ENCODE assay signal across 2 cellular contexts in the genomic region with DNA sequence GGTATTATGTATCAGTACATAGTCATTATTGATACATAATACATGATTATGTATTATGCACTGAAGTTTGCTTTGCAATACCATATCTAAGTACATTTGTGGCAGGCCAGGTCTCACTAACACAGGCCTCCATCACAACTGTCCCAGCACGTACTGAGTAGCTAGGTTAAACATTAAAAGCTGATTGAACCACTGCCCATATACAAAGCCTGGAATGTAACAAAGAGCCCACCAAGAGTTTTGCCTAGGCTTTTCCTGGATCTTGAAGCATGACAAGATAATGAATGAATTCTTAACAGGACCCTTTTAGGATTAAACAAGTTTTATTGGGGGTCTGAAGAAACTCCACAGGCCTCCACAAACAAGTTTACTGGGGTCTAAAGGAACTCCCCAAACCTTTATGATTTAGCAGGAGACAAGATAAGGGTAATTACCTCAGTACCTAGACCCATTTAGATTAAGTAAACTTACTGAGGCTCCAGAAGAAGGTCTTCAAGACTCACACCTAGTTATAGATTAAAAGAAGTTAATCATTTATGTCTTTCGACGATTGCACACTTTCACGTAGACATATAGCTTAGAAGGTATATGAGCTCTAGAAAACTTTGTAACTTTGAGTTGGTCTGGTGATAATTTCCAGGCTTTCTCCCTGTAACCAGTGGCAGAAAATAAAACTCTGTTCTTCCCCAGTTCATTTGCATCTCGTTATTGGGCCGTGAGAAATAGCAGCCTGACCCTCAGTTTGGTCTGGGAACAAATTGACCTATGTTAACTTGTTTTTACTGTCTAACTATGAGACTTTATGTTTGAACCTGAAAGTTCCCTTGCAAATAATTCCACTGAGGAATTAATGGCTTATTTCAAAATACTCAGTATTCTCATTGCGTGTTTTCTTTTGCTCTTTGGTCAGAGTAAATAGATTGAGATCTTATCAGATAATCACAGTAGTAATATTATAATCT.
A peak's percentile ranks its signal among the peaks of the same experiment; 100 is the strongest.
TF ChIP-seq lines count a peak whose summit lies in the region.

No MANE protein-coding gene starts in this region.

TF ChIP-seq in GM23338, 12 proteins besides CTCF, POLR2A, EP300 and RAD21 (continued from another document):
- no peak for TF ChIP-seq CREB1 (CRISPR knock-in tag; IDR thresholded peaks at IDR 0.05; ENCODE audit: low read depth)
TF ChIP-seq in GM23338: peak in this region for 0.

TF ChIP-seq in GM12878, 131 proteins besides CTCF, POLR2A, EP300 and RAD21 (continued from another document):
- TF ChIP-seq TBL1XR1 (IDR thresholded peaks at IDR 0.05; ENCODE audit: low read depth, low read length) (no peak), IKZF1 (conservative IDR thresholded peaks at IDR 0.05) (peak; percentile 45; the same call in 1 of the 2 replicates), NRF1 (conservative IDR thresholded peaks at IDR 0.05; ENCODE audit: low read depth, low read length) (no peak), SREBF1 (IDR thresholded peaks at IDR 0.05; ENCODE audit: low read length) (no peak), RBBP5 (conservative IDR thresholded peaks at IDR 0.05) (no peak), HDGF (IDR thresholded peaks at IDR 0.05) (no peak), HDAC2 (IDR thresholded peaks at IDR 0.05) (no peak), SKIL (IDR thresholded peaks at IDR 0.05; ENCODE audit: low read depth, poor library complexity, severe bottlenecking) (no peak), IRF4 (IDR thresholded peaks at IDR 0.05; ENCODE audit: low read depth, low read length) (no peak), BHLHE40 (IDR thresholded peaks at IDR 0.05; ENCODE audit: borderline replicate concordance in 1 of 2, low read depth in 2 of 2, low read length in 1 of 2) (peak in 1 of 2 experiments; percentile 24; a peak in 1 of 4 replicates), BRCA1 (IDR thresholded peaks at IDR 0.05; ENCODE audit: low read depth, low read length) (no peak), RCOR1 (conservative IDR thresholded peaks at IDR 0.05; ENCODE audit: low read depth, low read length) (no peak), ZBTB11 (CRISPR knock-in tag; IDR thresholded peaks at IDR 0.05) (no peak), TCF7 (IDR thresholded peaks at IDR 0.05; ENCODE audit: borderline replicate concordance) (no peak), IKZF2 (IDR thresholded peaks at IDR 0.05) (peak in 1 of 2 experiments; percentile 13; a peak in 2 of 4 replicates), SP1 (IDR thresholded peaks at IDR 0.05; ENCODE audit: low read depth, low read length) (no peak), JUND (IDR thresholded peaks at IDR 0.05; ENCODE audit: low read depth, low read length) (no peak), ETV6 (conservative IDR thresholded peaks at IDR 0.05 in 1 of 2, IDR thresholded peaks at IDR 0.05 in 1 of 2; ENCODE audit: borderline replicate concordance in 1 of 2, low read depth in 1 of 2) (no peak)
- TF ChIP-seq, protein P1, sequence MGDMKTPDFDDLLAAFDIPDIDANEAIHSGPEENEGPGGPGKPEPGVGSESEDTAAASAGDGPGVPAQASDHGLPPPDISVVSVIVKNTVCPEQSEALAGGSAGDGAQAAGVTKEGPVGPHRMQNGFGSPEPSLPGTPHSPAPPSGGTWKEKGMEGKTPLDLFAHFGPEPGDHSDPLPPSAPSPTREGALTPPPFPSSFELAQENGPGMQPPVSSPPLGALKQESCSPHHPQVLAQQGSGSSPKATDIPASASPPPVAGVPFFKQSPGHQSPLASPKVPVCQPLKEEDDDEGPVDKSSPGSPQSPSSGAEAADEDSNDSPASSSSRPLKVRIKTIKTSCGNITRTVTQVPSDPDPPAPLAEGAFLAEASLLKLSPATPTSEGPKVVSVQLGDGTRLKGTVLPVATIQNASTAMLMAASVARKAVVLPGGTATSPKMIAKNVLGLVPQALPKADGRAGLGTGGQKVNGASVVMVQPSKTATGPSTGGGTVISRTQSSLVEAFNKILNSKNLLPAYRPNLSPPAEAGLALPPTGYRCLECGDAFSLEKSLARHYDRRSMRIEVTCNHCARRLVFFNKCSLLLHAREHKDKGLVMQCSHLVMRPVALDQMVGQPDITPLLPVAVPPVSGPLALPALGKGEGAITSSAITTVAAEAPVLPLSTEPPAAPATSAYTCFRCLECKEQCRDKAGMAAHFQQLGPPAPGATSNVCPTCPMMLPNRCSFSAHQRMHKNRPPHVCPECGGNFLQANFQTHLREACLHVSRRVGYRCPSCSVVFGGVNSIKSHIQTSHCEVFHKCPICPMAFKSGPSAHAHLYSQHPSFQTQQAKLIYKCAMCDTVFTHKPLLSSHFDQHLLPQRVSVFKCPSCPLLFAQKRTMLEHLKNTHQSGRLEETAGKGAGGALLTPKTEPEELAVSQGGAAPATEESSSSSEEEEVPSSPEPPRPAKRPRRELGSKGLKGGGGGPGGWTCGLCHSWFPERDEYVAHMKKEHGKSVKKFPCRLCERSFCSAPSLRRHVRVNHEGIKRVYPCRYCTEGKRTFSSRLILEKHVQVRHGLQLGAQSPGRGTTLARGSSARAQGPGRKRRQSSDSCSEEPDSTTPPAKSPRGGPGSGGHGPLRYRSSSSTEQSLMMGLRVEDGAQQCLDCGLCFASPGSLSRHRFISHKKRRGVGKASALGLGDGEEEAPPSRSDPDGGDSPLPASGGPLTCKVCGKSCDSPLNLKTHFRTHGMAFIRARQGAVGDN (IDR thresholded peaks at IDR 0.05) = peak; percentile 29; the same call in 1 of the 2 replicates
- TF ChIP-seq, protein P2, sequence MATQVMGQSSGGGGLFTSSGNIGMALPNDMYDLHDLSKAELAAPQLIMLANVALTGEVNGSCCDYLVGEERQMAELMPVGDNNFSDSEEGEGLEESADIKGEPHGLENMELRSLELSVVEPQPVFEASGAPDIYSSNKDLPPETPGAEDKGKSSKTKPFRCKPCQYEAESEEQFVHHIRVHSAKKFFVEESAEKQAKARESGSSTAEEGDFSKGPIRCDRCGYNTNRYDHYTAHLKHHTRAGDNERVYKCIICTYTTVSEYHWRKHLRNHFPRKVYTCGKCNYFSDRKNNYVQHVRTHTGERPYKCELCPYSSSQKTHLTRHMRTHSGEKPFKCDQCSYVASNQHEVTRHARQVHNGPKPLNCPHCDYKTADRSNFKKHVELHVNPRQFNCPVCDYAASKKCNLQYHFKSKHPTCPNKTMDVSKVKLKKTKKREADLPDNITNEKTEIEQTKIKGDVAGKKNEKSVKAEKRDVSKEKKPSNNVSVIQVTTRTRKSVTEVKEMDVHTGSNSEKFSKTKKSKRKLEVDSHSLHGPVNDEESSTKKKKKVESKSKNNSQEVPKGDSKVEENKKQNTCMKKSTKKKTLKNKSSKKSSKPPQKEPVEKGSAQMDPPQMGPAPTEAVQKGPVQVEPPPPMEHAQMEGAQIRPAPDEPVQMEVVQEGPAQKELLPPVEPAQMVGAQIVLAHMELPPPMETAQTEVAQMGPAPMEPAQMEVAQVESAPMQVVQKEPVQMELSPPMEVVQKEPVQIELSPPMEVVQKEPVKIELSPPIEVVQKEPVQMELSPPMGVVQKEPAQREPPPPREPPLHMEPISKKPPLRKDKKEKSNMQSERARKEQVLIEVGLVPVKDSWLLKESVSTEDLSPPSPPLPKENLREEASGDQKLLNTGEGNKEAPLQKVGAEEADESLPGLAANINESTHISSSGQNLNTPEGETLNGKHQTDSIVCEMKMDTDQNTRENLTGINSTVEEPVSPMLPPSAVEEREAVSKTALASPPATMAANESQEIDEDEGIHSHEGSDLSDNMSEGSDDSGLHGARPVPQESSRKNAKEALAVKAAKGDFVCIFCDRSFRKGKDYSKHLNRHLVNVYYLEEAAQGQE (IDR thresholded peaks at IDR 0.05; ENCODE audit: low read depth, low read length) = no peak
- TF ChIP-seq, protein P3, sequence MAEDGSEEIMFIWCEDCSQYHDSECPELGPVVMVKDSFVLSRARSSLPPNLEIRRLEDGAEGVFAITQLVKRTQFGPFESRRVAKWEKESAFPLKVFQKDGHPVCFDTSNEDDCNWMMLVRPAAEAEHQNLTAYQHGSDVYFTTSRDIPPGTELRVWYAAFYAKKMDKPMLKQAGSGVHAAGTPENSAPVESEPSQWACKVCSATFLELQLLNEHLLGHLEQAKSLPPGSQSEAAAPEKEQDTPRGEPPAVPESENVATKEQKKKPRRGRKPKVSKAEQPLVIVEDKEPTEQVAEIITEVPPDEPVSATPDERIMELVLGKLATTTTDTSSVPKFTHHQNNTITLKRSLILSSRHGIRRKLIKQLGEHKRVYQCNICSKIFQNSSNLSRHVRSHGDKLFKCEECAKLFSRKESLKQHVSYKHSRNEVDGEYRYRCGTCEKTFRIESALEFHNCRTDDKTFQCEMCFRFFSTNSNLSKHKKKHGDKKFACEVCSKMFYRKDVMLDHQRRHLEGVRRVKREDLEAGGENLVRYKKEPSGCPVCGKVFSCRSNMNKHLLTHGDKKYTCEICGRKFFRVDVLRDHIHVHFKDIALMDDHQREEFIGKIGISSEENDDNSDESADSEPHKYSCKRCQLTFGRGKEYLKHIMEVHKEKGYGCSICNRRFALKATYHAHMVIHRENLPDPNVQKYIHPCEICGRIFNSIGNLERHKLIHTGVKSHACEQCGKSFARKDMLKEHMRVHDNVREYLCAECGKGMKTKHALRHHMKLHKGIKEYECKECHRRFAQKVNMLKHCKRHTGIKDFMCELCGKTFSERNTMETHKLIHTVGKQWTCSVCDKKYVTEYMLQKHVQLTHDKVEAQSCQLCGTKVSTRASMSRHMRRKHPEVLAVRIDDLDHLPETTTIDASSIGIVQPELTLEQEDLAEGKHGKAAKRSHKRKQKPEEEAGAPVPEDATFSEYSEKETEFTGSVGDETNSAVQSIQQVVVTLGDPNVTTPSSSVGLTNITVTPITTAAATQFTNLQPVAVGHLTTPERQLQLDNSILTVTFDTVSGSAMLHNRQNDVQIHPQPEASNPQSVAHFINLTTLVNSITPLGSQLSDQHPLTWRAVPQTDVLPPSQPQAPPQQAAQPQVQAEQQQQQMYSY (CRISPR knock-in tag; IDR thresholded peaks at IDR 0.05) = no peak
